Comparison of ENCODE assay signal across 1 cellular context in the genomic region with DNA sequence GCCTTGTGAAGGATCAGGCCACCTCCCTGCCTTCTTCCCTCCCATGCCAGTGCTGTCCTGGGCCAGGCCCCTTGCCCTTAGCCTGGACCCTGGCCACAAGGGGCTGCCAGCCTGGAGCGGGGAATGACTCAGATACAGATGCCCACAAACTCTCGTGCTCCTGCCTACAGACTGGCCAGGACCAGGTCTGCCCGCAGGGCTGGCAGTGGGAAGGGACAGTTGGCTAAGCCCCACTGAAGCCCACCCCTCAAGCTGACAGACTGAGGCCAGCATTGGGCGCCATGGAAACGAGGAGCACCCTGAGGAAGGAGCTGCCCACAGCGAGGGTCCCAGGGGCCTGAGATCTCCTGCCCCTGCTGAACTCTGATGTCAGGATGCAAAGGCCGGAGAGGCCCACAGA.
TF ChIP-seq lines count a peak whose summit lies in the region.

No MANE protein-coding gene starts in this region.

TF ChIP-seq in H1, 55 proteins besides CTCF, POLR2A, EP300 and RAD21:
- TF ChIP-seq BRCA1 (IDR thresholded peaks at IDR 0.05; ENCODE audit: low read depth, low read length) (no peak), TCF12 (IDR thresholded peaks at IDR 0.05; ENCODE audit: low read depth, low read length) (no peak), TAF7 (optimal IDR thresholded peaks at IDR 0.05; ENCODE audit: borderline replicate concordance, low read depth, low read length) (no peak), RBBP5 (IDR thresholded peaks at IDR 0.05; ENCODE audit: borderline replicate concordance, low read depth, low read length) (no peak), EZH2 (IDR thresholded peaks at IDR 0.05; ENCODE audit: low read depth, low read length, severe bottlenecking) (no peak), RNF2 (IDR thresholded peaks at IDR 0.05; ENCODE audit: borderline replicate concordance, low read depth, low read length, missing control alignments, poor library complexity, severe bottlenecking) (no peak)
